16 cellular contexts compared by ENCODE assay signal in genomic region chr14:105322791-105323556, GRCh38. TPM values are rescaled to one million over a fixed set of nuclear protein-coding genes. Genes with fewer than 3 reads are reported as not detected.
DNase-seq lines count a peak whose midpoint lies in the region; TF ChIP-seq lines count a peak whose summit lies in the region.
"Had no signal": no experiment of that assay in that cellular context is flagged by ENCODE, and none has a peak within 500 bp of the region (broad histone marks: within the 10 kb centered on the region; RNA-seq: fewer than 3 reads in every experiment).

No MANE protein-coding gene starts in this region.

- peaks cover 21% of the 10 kb centered on the region for H3K4me1 Mint-ChIP-seq in endodermal cell
- H3K4me1 Mint-ChIP-seq in osteocyte (ENCODE audit: unreplicated experiment), result peaks cover 35% of the 10 kb centered on the region

- intact Hi-C loops in testis (cut with DNase I; ENCODE audit: low total_unique reads), result no loop called here

- H3K4me1 ChIP-seq in endodermal cell (ENCODE audit: control insufficient read depth, insufficient read depth, low read length) (peaks cover 13% of the 10 kb centered on the region), testis (peaks cover 15% of the 10 kb centered on the region)

- H3K4me3 Mint-ChIP-seq in endodermal cell, result no peak overlapping the region
- no peak overlapping the region for H3K4me3 Mint-ChIP-seq in osteocyte (ENCODE audit: unreplicated experiment)
- H3K4me3 Mint-ChIP-seq: activated naive CD8-positive, alpha-beta T cell treated with anti-CD3 and anti-CD28 coated beads, Interleukin-2, amount 10 ng/mL, durations not matched to agents 7 days and 5 days; activated T-cell treated with anti-CD3 and anti-CD28 coated beads, Interleukin-2, amount 50 U/mL, for 72 hours; naive thymus-derived CD4-positive, alpha-beta T cell had no signal

- H3K27ac Mint-ChIP-seq in endodermal cell (peak overlapping the region; percentile 0), osteocyte (ENCODE audit: unreplicated experiment) (peak overlapping the region; percentile 9)
- H3K27ac Mint-ChIP-seq: activated naive CD8-positive, alpha-beta T cell treated with anti-CD3 and anti-CD28 coated beads, Interleukin-2, amount 10 ng/mL, durations not matched to agents 7 days and 5 days; activated T-cell treated with anti-CD3 and anti-CD28 coated beads, Interleukin-2, amount 50 U/mL, for 72 hours had no signal

- TF ChIP-seq POLR2A in NB4 (IDR thresholded peaks at IDR 0.05; ENCODE audit: extremely low read depth, insufficient read length) (no peak), testis (IDR thresholded peaks at IDR 0.05) (no peak)

- H3K27ac ChIP-seq in endodermal cell (ENCODE audit: low read depth, low read length), result no peak overlapping the region
- H3K27ac ChIP-seq in testis, result no peak overlapping the region
- H3K27ac ChIP-seq: lower lobe of right lung, SK-N-MC, suprapubic skin had no signal

- H3K4me3 ChIP-seq in NB4 (ENCODE audit: low read depth, low read length) (no peak overlapping the region), endodermal cell (ENCODE audit: low read length) (no peak overlapping the region), testis (no peak overlapping the region)
- H3K4me3 ChIP-seq: lower lobe of right lung, SK-N-MC, suprapubic skin had no signal

- no peak for TF ChIP-seq CTCF in NB4 (IDR thresholded peaks at IDR 0.05; ENCODE audit: low read depth, low read length)
- no peak for TF ChIP-seq CTCF in endodermal cell (conservative IDR thresholded peaks at IDR 0.05)
- TF ChIP-seq CTCF in osteocyte (IDR thresholded peaks at IDR 0.05), result no peak
- TF ChIP-seq CTCF in testis (IDR thresholded peaks at IDR 0.05), result no peak

- whole genome bisulfite sequencing in endodermal cell (ENCODE audit: insufficient coverage in 1 of 2, insufficient read length in 1 of 2), 2 experiments, result 92 to 93% methylated on average over 21 to 27 of the region's 27 CpGs
- 84 to 86% methylated on average over 25 to 27 of the region's 27 CpGs for WGBS in testis, 2 donors

- H3K9me3 ChIP-seq in endodermal cell (ENCODE audit: control insufficient read depth, low read length), result no peaks in the 10 kb centered on the region
- no peaks in the 10 kb centered on the region for H3K9me3 ChIP-seq in testis
- H3K9me3 ChIP-seq: lower lobe of right lung, suprapubic skin had no signal

- H3K9me3 Mint-ChIP-seq in endodermal cell (peaks cover 3% of the 10 kb centered on the region), osteocyte (ENCODE audit: unreplicated experiment) (no peaks in the 10 kb centered on the region)
- H3K9me3 Mint-ChIP-seq: activated naive CD8-positive, alpha-beta T cell treated with anti-CD3 and anti-CD28 coated beads, Interleukin-2, amount 10 ng/mL, durations not matched to agents 7 days and 5 days; activated T-cell treated with anti-CD3 and anti-CD28 coated beads, Interleukin-2, amount 50 U/mL, for 72 hours; naive thymus-derived CD4-positive, alpha-beta T cell had no signal

- H3K27me3 Mint-ChIP-seq in endodermal cell (ENCODE audit: insufficient read depth) (no peaks in the 10 kb centered on the region), osteocyte (ENCODE audit: unreplicated experiment) (no peaks in the 10 kb centered on the region)
- H3K27me3 Mint-ChIP-seq: activated naive CD8-positive, alpha-beta T cell treated with anti-CD3 and anti-CD28 coated beads, Interleukin-2, amount 10 ng/mL, durations not matched to agents 7 days and 5 days; naive thymus-derived CD4-positive, alpha-beta T cell had no signal

- H3K9ac ChIP-seq in endodermal cell (ENCODE audit: extremely low read depth, low read length, poor library complexity, severe bottlenecking), result no peak overlapping the region

- peak; percentile 74 for DNase-seq in DMS79 (lab: John Stamatoyannopoulos, UW)
- DNase-seq in NB4 (ENCODE audit: low read depth), result peak; percentile 40
- DNase-seq in endodermal cell, result peak; percentile 32
- DNase-seq in osteocyte (ENCODE audit: extremely low spot score, unreplicated experiment), result no peak
- no peak for DNase-seq in testis
- DNase-seq in activated T-cell treated with anti-CD3 and anti-CD28 coated beads for 4 hours, result no peak
- DNase-seq in GM19240 (ENCODE audit: insufficient read length, low spot score), result no peak
- DNase-seq in midbrain (lab: John Stamatoyannopoulos, UW), result no peak
- DNase-seq: activated naive CD8-positive, alpha-beta T cell treated with anti-CD3 and anti-CD28 coated beads, Interleukin-2, amount 10 ng/mL, durations not matched to agents 7 days and 5 days; activated T-cell treated with anti-CD3 and anti-CD28 coated beads, Interleukin-2, amount 50 U/mL, for 72 hours; lower lobe of right lung; naive thymus-derived CD4-positive, alpha-beta T cell; NCI-H2081; NCI-H526 treated with DMSO at 0.1 percent for 48 hours had no signal

- no peaks in the 10 kb centered on the region for H3K27me3 ChIP-seq in endodermal cell (ENCODE audit: control insufficient read depth, insufficient read depth, low read length, poor library complexity, severe bottlenecking)
- H3K27me3 ChIP-seq in testis, result no peaks in the 10 kb centered on the region
- H3K27me3 ChIP-seq: suprapubic skin had no signal

- H3K36me3 Mint-ChIP-seq in endodermal cell (ENCODE audit: low read depth) (peaks cover 26% of the 10 kb centered on the region), osteocyte (ENCODE audit: unreplicated experiment) (peaks cover 5% of the 10 kb centered on the region)

- H3K36me3 ChIP-seq in endodermal cell (ENCODE audit: control insufficient read depth, insufficient read depth, low read length), result no peaks in the 10 kb centered on the region
- no peaks in the 10 kb centered on the region for H3K36me3 ChIP-seq in testis (ENCODE audit: low read depth, missing control alignments)
- H3K36me3 ChIP-seq: suprapubic skin had no signal

RNA-seq across cellular contexts. Expression of gene PACS2, which starts 8.4 kb away (rescaled TPM):
- total RNA-seq in endodermal cell (100 to 1,000 TPM; 117 to 121 TPM), osteocyte (109 and 115 TPM in 2 replicates), testis (100 to 1,000 TPM; 167 to 174 TPM)
- polyA plus RNA-seq in endodermal cell (2013, experiment 1 of 2), result 83.2 TPM
- 79.9 TPM for polyA plus RNA-seq in endodermal cell (2013, experiment 2 of 2)
- 99.2 TPM for polyA plus RNA-seq in testis (ENCODE audit: insufficient read depth, low read depth, low replicate concordance)

RNA-seq across cellular contexts. Expression of gene BRF1, which starts 22.2 kb away (rescaled TPM):
- total RNA-seq in endodermal cell (10 to 100 TPM; 37.0 to 44.5 TPM), osteocyte (41.7 and 43.5 TPM in 2 replicates), testis (100 to 1,000 TPM in 1 of 2 donors, 10 to 100 TPM in 1; 95.3 to 112 TPM)
- 23.9 TPM for polyA plus RNA-seq in endodermal cell (2013, experiment 1 of 2)
- 21.8 TPM for polyA plus RNA-seq in endodermal cell (2013, experiment 2 of 2)
- 30.3 TPM for polyA plus RNA-seq in testis (ENCODE audit: insufficient read depth, low read depth, low replicate concordance)

Comparison
In these comparisons a context has a peak if more than half of its experiments do, and no peak if none do; other contexts are left out.
1. DNase-seq: peak in DMS79 (single experiment), NB4 (single experiment) and endodermal cell (single experiment); none in osteocyte (single experiment), testis (single experiment), activated T-cell treated with anti-CD3 and anti-CD28 coated beads for 4 hours (single experiment), GM19240 (single experiment) and midbrain (single experiment).